ENCODE assay signal across 27 cellular contexts in the genomic region with DNA sequence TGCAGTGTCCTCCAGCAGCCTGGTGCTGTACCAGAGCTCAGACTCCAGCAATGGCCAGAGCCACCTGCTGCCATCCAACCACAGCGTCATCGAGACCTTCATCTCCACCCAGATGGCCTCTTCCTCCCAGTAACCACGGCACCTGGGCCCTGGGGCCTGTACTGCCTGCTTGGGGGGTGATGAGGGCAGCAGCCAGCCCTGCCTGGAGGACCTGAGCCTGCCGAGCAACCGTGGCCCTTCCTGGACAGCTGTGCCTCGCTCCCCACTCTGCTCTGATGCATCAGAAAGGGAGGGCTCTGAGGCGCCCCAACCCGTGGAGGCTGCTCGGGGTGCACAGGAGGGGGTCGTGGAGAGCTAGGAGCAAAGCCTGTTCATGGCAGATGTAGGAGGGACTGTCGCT. TPM values are rescaled to one million over a fixed set of nuclear protein-coding genes. Genes with fewer than 3 reads are reported as not detected.
"Had no signal": no experiment of that assay in that cellular context is flagged by ENCODE, and none has a peak within 500 bp of the region (broad histone marks: within the 10 kb centered on the region; RNA-seq: fewer than 3 reads in every experiment).

No MANE protein-coding gene starts in this region.

- H3K4me2 ChIP-seq: neural progenitor cell had no signal

- H3K27ac ChIP-seq: adrenal gland, esophagus muscularis mucosa, gastroesophageal sphincter, heart left ventricle, neural progenitor cell, psoas muscle, skin epidermis, thoracic aorta, upper lobe of right lung had no signal

- FAIRE-seq: bronchial epithelial cell had no signal

- H3K9ac ChIP-seq: neural progenitor cell had no signal

- H3K36me3 ChIP-seq: neural progenitor cell had no signal

- H3K4me1 Mint-ChIP-seq: activated CD4-positive, alpha-beta T cell treated with anti-CD3 and anti-CD28 coated beads for 36 hours; memory B cell had no signal

- H3K27me3 Mint-ChIP-seq: activated CD4-positive, alpha-beta T cell treated with anti-CD3 and anti-CD28 coated beads for 36 hours; naive thymus-derived CD4-positive, alpha-beta T cell had no signal

- DNase-seq: activated CD4-positive, alpha-beta T cell treated with anti-CD3 and anti-CD28 coated beads for 36 hours; activated CD8-positive, alpha-beta memory T cell treated with anti-CD3 and anti-CD28 coated beads, Interleukin-2, amount 50 U/mL, for 4 hours; activated effector memory CD4-positive, alpha-beta T cell treated with Interleukin-2 at 50 U/mL for 16 hours; activated naive CD4-positive, alpha-beta T cell treated with anti-CD3 and anti-CD28 coated beads, Interleukin-2, amount 50 U/mL, for 16 hours; activated T-cell treated with anti-CD3 and anti-CD28 coated beads, Interleukin-2, amount 50 U/mL, for 4 hours; adrenal gland; effector CD8-positive, alpha-beta T cell; heart left ventricle; kidney glomerular epithelial cell; left ventricle myocardium superior; mucosa of descending colon; naive thymus-derived CD4-positive, alpha-beta T cell; psoas muscle; stimulated activated CD4-positive, alpha-beta T cell treated with anti-CD3 and anti-CD28 coated beads, Interleukin-15, amount 100 ng/mL, for 24 hours; stimulated activated CD4-positive, alpha-beta T cell treated with anti-CD3 and anti-CD28 coated beads, Interleukin-2, amount 100 ng/mL, for 48 hours; upper lobe of right lung had no signal

- H3K9me3 ChIP-seq: adrenal gland, esophagus muscularis mucosa, gastroesophageal sphincter, heart left ventricle, mucosa of descending colon, psoas muscle, thoracic aorta, upper lobe of right lung had no signal

- ATAC-seq: activated CD4-positive, alpha-beta T cell treated with anti-CD3 and anti-CD28 coated beads for 36 hours; activated T-cell treated with anti-CD3 and anti-CD28 coated beads, Interleukin-2, amount 50 U/mL, for 4 hours; gastroesophageal sphincter; heart left ventricle; left ventricle myocardium superior; mucosa of descending colon; naive thymus-derived CD4-positive, alpha-beta T cell; psoas muscle; upper lobe of right lung; WTC11 had no signal

- H3K27ac Mint-ChIP-seq: activated CD4-positive, alpha-beta T cell treated with anti-CD3 and anti-CD28 coated beads for 36 hours; memory B cell; naive thymus-derived CD4-positive, alpha-beta T cell; neural progenitor cell; WTC11 had no signal

- H3K4me3 Mint-ChIP-seq: activated CD4-positive, alpha-beta T cell treated with anti-CD3 and anti-CD28 coated beads for 36 hours; activated T-cell treated with anti-CD3 and anti-CD28 coated beads, Interleukin-2, amount 50 U/mL, for 4 hours; memory B cell; naive thymus-derived CD4-positive, alpha-beta T cell; neural progenitor cell; WTC11 had no signal

- H3K4me3 ChIP-seq: adrenal gland, esophagus muscularis mucosa, gastroesophageal sphincter, heart left ventricle, mucosa of descending colon, neural progenitor cell, psoas muscle, skin epidermis, thoracic aorta, upper lobe of right lung had no signal

- H3K4me1 ChIP-seq: adrenal gland, neural progenitor cell, psoas muscle, upper lobe of right lung had no signal

- H3K9me3 Mint-ChIP-seq: activated T-cell treated with anti-CD3 and anti-CD28 coated beads, Interleukin-2, amount 50 U/mL, for 4 hours; memory B cell; naive thymus-derived CD4-positive, alpha-beta T cell; neural progenitor cell; WTC11 had no signal

- H2AFZ ChIP-seq: neural progenitor cell had no signal

- H3K27me3 ChIP-seq: adrenal gland, neural progenitor cell, upper lobe of right lung had no signal

RNA-seq across cellular contexts. Expression of a gene that starts 22.7 kb away (rescaled TPM):
- total RNA-seq: activated CD4-positive, alpha-beta T cell treated with anti-CD3 and anti-CD28 coated beads for 36 hours; activated T-cell treated with anti-CD3 and anti-CD28 coated beads, Interleukin-2, amount 50 U/mL, for 4 hours; bronchial epithelial cell; cerebellum; esophagus muscularis mucosa; heart left ventricle; left ventricle myocardium superior; naive thymus-derived CD4-positive, alpha-beta T cell; osteocyte; psoas muscle; right cardiac atrium; upper lobe of right lung; WTC11 had no signal
- polyA plus RNA-seq: naive thymus-derived CD4-positive, alpha-beta T cell had no signal
